Comparison of ENCODE assay signal across 9 cellular contexts in genomic region chr21:31218830-31219608, GRCh38.
DNase-seq lines count a peak whose midpoint lies in the region; ATAC-seq, FAIRE-seq and TF ChIP-seq lines count a peak whose summit lies in the region.
"Had no signal": no experiment of that assay in that cellular context is flagged by ENCODE, and none has a peak within 500 bp of the region (broad histone marks: within the 10 kb centered on the region; RNA-seq: fewer than 3 reads in every experiment).

No MANE protein-coding gene starts in this region.

- DNase-seq in activated CD4-positive, alpha-beta T cell treated with anti-CD3 and anti-CD28 coated beads for 48 hours: peak; percentile 14
- DNase-seq in activated CD4-positive, alpha-beta T cell treated with anti-CD3 and anti-CD28 coated beads, Interleukin-2, amount 10 ng/mL, durations not matched to agents 7 days and 5 days: no peak
- DNase-seq in bronchial epithelial cell (ENCODE audit: low read depth) (peak; percentile 91), left colon (peak; percentile 20 to 49), thyroid gland (peak; percentile 3 to 16), inferior parietal cortex (ENCODE audit: extremely low spot score) (no peak), SIG-M5 treated with dmso at 0.1 percent for 504 hours (lab: John Stamatoyannopoulos, UW; ENCODE audit: unreplicated experiment) (no peak)

- no peaks in the 10 kb centered on the region for H3K9me3 ChIP-seq in thyroid gland

- CTCF ChIA-PET in activated CD4-positive, alpha-beta T cell treated with anti-CD3 and anti-CD28 coated beads, Interleukin-2, amount 10 ng/mL, durations not matched to agents 7 days and 5 days (lab: Charles Lee): interaction anchor here (0.6 kb wide), 1 partner anchor 382 kb away, joined by 3 read pairs; no protein-coding TSS in a partner anchor

- no peak overlapping the region for H3K4me3 Mint-ChIP-seq in activated CD4-positive, alpha-beta T cell treated with anti-CD3 and anti-CD28 coated beads, Interleukin-2, amount 10 ng/mL, durations not matched to agents 7 days and 5 days

- FAIRE-seq in bronchial epithelial cell (lab: Jason Lieb, UNC): peak; percentile 55

- POLR2A ChIA-PET in activated CD4-positive, alpha-beta T cell treated with anti-CD3 and anti-CD28 coated beads, Interleukin-2, amount 10 ng/mL, durations not matched to agents 7 days and 5 days (lab: Charles Lee): no interaction called here

- no peaks in the 10 kb centered on the region for H3K9me3 Mint-ChIP-seq in activated CD4-positive, alpha-beta T cell treated with anti-CD3 and anti-CD28 coated beads, Interleukin-2, amount 10 ng/mL, durations not matched to agents 7 days and 5 days

- ATAC-seq in left colon (peak; percentile 89), GM19395 (IDR thresholded peaks at IDR 0.05; ENCODE audit: unreplicated experiment) (no peak)
- ATAC-seq: Panc1 had no signal

- H3K27ac ChIP-seq in thyroid gland: no peak overlapping the region

- no peak overlapping the region for H3K4me3 ChIP-seq in bronchial epithelial cell (ENCODE audit: low read depth, low read length)
- H3K4me3 ChIP-seq in thyroid gland (replicated peaks in 1 of 3): no peak overlapping the region

- H3K4me1 ChIP-seq in thyroid gland: no peaks in the 10 kb centered on the region

- H3K4me1 Mint-ChIP-seq in activated CD4-positive, alpha-beta T cell treated with anti-CD3 and anti-CD28 coated beads, Interleukin-2, amount 10 ng/mL, durations not matched to agents 7 days and 5 days: no peaks in the 10 kb centered on the region

- TF ChIP-seq CTCF in bronchial epithelial cell (IDR thresholded peaks at IDR 0.05; ENCODE audit: insufficient read depth, low read length, severe bottlenecking): no peak
- no peak for TF ChIP-seq CTCF in thyroid gland (IDR thresholded peaks at IDR 0.05)

- WGBS in thyroid gland, 2 donors: 21 to 23% methylated on average over 12 of the region's 12 CpGs

- intact Hi-C loops in left colon (cut with DNase I, micrococcal nuclease) (no loop called here), thyroid gland (cut with DNase I) (no loop called here)

- H3K36me3 ChIP-seq in bronchial epithelial cell (ENCODE audit: control insufficient read depth, insufficient read depth, low read length) (no peaks in the 10 kb centered on the region), thyroid gland (no peaks in the 10 kb centered on the region)

- peaks cover 13% of the 10 kb centered on the region for H3K36me3 Mint-ChIP-seq in activated CD4-positive, alpha-beta T cell treated with anti-CD3 and anti-CD28 coated beads, Interleukin-2, amount 10 ng/mL, durations not matched to agents 7 days and 5 days (ENCODE audit: low read depth)

- no peaks in the 10 kb centered on the region for H3K27me3 Mint-ChIP-seq in activated CD4-positive, alpha-beta T cell treated with anti-CD3 and anti-CD28 coated beads, Interleukin-2, amount 10 ng/mL, durations not matched to agents 7 days and 5 days

- H3K27me3 ChIP-seq in bronchial epithelial cell (ENCODE audit: control insufficient read depth, insufficient read depth, low read length): no peaks in the 10 kb centered on the region
- H3K27me3 ChIP-seq in thyroid gland: no peaks in the 10 kb centered on the region

- TF ChIP-seq POLR2A in thyroid gland (IDR thresholded peaks at IDR 0.05): no peak

- H3K27ac Mint-ChIP-seq in activated CD4-positive, alpha-beta T cell treated with anti-CD3 and anti-CD28 coated beads, Interleukin-2, amount 10 ng/mL, durations not matched to agents 7 days and 5 days: no peak overlapping the region

Comparison
In these comparisons a context has a peak if more than half of its experiments do, and no peak if none do; other contexts are left out.
1. DNase-seq: peak in activated CD4-positive, alpha-beta T cell treated with anti-CD3 and anti-CD28 coated beads for 48 hours (single experiment), bronchial epithelial cell (single experiment), left colon (2 of 2) and thyroid gland (2 of 2); none in activated CD4-positive, alpha-beta T cell treated with anti-CD3 and anti-CD28 coated beads, Interleukin-2, amount 10 ng/mL, durations not matched to agents 7 days and 5 days (single experiment), inferior parietal cortex (single experiment) and SIG-M5 treated with dmso at 0.1 percent for 504 hours (single experiment).